ENCODE assay signal across 12 cellular contexts in the genomic region with DNA sequence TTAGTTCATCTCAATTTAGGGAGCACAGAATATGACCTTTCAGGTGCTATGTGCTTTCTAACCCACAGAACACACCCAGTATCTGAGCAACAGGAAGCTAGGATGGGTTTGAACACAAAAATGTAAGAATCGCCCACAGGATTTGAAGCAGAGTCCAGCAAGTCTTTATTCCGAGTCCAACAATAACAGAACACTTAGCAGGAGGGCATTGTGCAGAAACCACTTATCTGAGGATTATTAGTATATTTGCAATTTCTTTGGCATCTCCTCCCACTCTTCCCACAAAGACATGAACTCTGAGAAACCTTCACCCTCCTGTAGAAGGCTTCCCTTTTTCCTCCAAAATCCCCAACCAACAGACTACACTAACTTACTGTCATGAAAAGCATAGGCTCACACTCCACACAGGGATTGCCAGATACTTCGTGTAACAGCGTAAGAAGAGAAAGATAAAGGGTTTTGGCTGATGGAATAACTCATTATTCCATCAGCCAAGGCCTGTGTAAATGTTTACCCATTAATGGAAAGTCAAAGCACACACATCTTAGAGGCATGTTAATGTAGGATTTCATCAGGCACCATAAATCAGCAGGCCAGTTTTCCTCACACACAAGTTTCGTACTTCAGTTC. TPM values are rescaled to one million over a fixed set of nuclear protein-coding genes. Genes with fewer than 3 reads are reported as not detected.
DNase-seq lines count a peak whose midpoint lies in the region; ATAC-seq lines count a peak whose summit lies in the region.
"Had no signal": no experiment of that assay in that cellular context is flagged by ENCODE, and none has a peak within 500 bp of the region (broad histone marks: within the 10 kb centered on the region; RNA-seq: fewer than 3 reads in every experiment).

No MANE protein-coding gene starts in this region.

- intact Hi-C loops in left cardiac atrium (cut with DNase I) (no loop called here), left ventricle myocardium superior (cut with micrococcal nuclease) (no loop called here)

- no peak overlapping the region for H3K14ac ChIP-seq in trophoblast cell (ENCODE audit: low read length)

- no peak overlapping the region for H2BK12ac ChIP-seq in trophoblast cell (ENCODE audit: low read length)

- in situ Hi-C loops in ACHN (cut with HindIII; ENCODE audit: low pct_ligation_motif_present, low pct_unique_long_range_greater_than_20kb, low sequenced_read_pairs): no loop called here

- no peak overlapping the region for H4K91ac ChIP-seq in trophoblast cell (ENCODE audit: low read depth, low read length)

- no peak overlapping the region for H2AK5ac ChIP-seq in trophoblast cell (ENCODE audit: low read length)

- no peak overlapping the region for H3K4me2 ChIP-seq in trophoblast cell (ENCODE audit: low read length)

- H3K18ac ChIP-seq in trophoblast cell (ENCODE audit: low read length): no peak overlapping the region

- H2AFZ ChIP-seq in trophoblast cell (ENCODE audit: insufficient read depth, low read length, poor library complexity): no peak overlapping the region

- H3K27me3 ChIP-seq in trophoblast cell (ENCODE audit: insufficient read depth, low read length): no peaks in the 10 kb centered on the region
- H3K27me3 ChIP-seq: BE2C had no signal

- H3K27ac ChIP-seq in trophoblast cell (ENCODE audit: low read depth, low read length): no peak overlapping the region

- H3K9me3 ChIP-seq in trophoblast cell (ENCODE audit: insufficient read depth, low read depth, low read length): peaks cover 2% of the 10 kb centered on the region
- H3K9me3 ChIP-seq: BE2C had no signal

- no CpG with 5 or more reads among the region's 5 CpGs for WGBS in trophoblast cell (ENCODE audit: extremely low coverage, insufficient coverage, insufficient read length)

- H2BK5ac ChIP-seq in trophoblast cell (ENCODE audit: low read depth, low read length, poor library complexity): no peak overlapping the region

- no peaks in the 10 kb centered on the region for H3K79me1 ChIP-seq in trophoblast cell (ENCODE audit: low read length)

- no peak overlapping the region for H3K9ac ChIP-seq in trophoblast cell (ENCODE audit: low read length)

- H3K4ac ChIP-seq in trophoblast cell (ENCODE audit: low read depth, low read length): no peak overlapping the region

- no peak overlapping the region for H4K8ac ChIP-seq in trophoblast cell (ENCODE audit: low read depth, low read length)

- ATAC-seq in left cardiac atrium (peak; percentile 40 to 78), left ventricle myocardium superior (no peak), HG03108 (IDR thresholded peaks at IDR 0.05; ENCODE audit: unreplicated experiment) (no peak)

- H3K4me1 ChIP-seq in trophoblast cell (ENCODE audit: control insufficient read depth in 1 of 2, insufficient read depth in 2 of 2, low read length in 2 of 2): peaks cover 7 to 10% of the 10 kb centered on the region in 2 experiments

- no peak overlapping the region for H4K12ac ChIP-seq in trophoblast cell (ENCODE audit: low read depth, low read length)

- H3K4me3 ChIP-seq in trophoblast cell (ENCODE audit: low read depth, low read length): no peak overlapping the region

- H3K36me3 ChIP-seq in trophoblast cell (ENCODE audit: control insufficient read depth in 1 of 2, insufficient read depth in 2 of 2, low read length in 2 of 2): no peaks in the 10 kb centered on the region
- H3K36me3 ChIP-seq: BE2C had no signal

- no peak for DNase-seq in left cardiac atrium
- DNase-seq in left ventricle myocardium superior: no peak
- DNase-seq in SW480 (ENCODE audit: low spot score): peak; percentile 18
- peak; percentile 85 for DNase-seq in iris pigment epithelial cell (ENCODE audit: low read depth)
- no peak for DNase-seq in germinal center (ENCODE audit: low spot score)
- DNase-seq in trophoblast cell: no peak
- DNase-seq in ACHN: no peak
- DNase-seq: BE2C, hippocampal formation, nucleus accumbens, SHP77 had no signal

- peaks cover 7% of the 10 kb centered on the region for H3K79me2 ChIP-seq in trophoblast cell (ENCODE audit: control insufficient read depth, insufficient read depth, low read length, poor library complexity)

- H3K23ac ChIP-seq in trophoblast cell (ENCODE audit: low read length): no peak overlapping the region

- H2BK120ac ChIP-seq in trophoblast cell (ENCODE audit: insufficient read depth, low read length, poor library complexity): no peak overlapping the region

RNA-seq across cellular contexts. Expression of gene SIPA1L2, which starts 16.1 kb away (rescaled TPM):
- total RNA-seq in left cardiac atrium (10 to 100 TPM; 42.3 to 57.1 TPM), left ventricle myocardium superior (127 TPM)
- 21.6 and 23.2 TPM in 2 replicates for polyA plus RNA-seq in trophoblast cell (2013)

Comparison
In these comparisons a context has a peak if more than half of its experiments do, and no peak if none do; other contexts are left out.
1. ATAC-seq: peak in left cardiac atrium (2 of 2); none in left ventricle myocardium superior (single experiment) and HG03108 (single experiment).
2. DNase-seq: peak in SW480 (single experiment) and iris pigment epithelial cell (single experiment); none in left cardiac atrium (single experiment), left ventricle myocardium superior (single experiment), germinal center (single experiment), trophoblast cell (0 of 2) and ACHN (single experiment).